In the genomic region with DNA sequence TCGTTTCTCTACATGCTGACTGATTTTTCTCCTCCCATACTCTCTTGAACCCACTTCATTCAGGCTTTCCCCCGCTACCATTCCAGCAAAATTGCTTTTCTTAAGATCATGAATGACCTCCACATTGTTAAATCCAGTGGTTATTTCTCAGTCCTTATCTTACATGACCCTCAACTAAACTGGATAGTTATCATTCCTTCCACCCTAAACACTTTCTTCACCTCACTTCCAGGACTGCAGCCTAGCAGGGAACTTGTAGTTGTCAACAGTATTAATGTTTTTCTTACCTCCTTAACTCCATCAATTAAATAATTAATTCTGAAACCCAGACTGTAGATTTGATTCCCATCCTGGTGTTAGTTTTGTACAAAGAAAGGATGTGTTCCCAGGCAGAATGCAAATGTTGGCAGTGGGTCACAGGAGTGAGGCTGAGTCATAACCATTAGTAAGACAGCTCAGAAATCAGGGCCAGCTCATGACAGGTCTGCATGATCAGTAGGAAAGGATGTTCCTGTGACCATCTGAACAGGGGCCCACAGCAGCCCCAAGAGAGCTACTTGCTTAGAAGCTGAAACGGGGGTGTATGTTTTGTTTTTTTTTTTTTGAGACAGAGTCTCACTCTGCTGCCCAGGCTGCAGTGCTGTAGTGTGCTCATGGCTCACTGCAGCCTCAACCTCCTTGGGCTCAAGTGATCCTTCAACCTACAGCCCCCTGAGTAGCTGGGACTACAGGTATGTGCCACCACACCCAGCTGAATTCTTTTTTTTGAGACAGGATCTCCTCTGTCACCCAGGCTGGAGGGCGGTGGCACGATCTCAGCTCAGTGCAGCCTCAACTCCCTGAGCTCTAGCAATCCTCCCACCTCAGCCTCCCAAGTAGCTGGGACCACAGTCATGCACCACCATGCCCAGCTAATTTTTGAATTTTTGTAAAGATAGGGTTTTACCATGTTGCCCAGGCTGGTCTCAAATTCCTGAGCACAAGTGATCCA, we compare ENCODE assay signal across 8 cellular contexts. TPM values are rescaled to one million over a fixed set of nuclear protein-coding genes. Genes with fewer than 3 reads are reported as not detected.
A peak's percentile ranks its signal among the peaks of the same experiment; 100 is the strongest.
DNase-seq lines count a peak whose midpoint lies in the region; ATAC-seq, FAIRE-seq and TF ChIP-seq lines count a peak whose summit lies in the region.

No MANE protein-coding gene starts in this region.

- H3K79me2 ChIP-seq in keratinocyte (ENCODE audit: control insufficient read depth, insufficient read depth, low read length) = no peaks in the 10 kb centered on the region

- no peaks in the 10 kb centered on the region for H4K20me1 ChIP-seq in keratinocyte (ENCODE audit: control insufficient read depth, extremely low read depth, insufficient read depth, low read length)

- peak; percentile 71 for FAIRE-seq in keratinocyte (lab: Jason Lieb, UNC)

- H3K36me3 ChIP-seq in SJCRH30 (no peaks in the 10 kb centered on the region), keratinocyte (ENCODE audit: control insufficient read depth in 2 of 2, extremely low read depth in 1 of 2, insufficient read depth in 2 of 2, low read length in 2 of 2) (no peaks in the 10 kb centered on the region)

- H3K27ac ChIP-seq in SJCRH30 (no peak overlapping the region), keratinocyte (ENCODE audit: control insufficient read depth, insufficient read depth, low read length) (peak overlapping the region; percentile 63)

- no peaks in the 10 kb centered on the region for H3K27me3 ChIP-seq in SJCRH30
- no peaks in the 10 kb centered on the region for H3K27me3 ChIP-seq in keratinocyte (ENCODE audit: control insufficient read depth, extremely low read depth, insufficient read depth, low read length)

- no peak overlapping the region for H3K4me3 ChIP-seq in SJCRH30
- no peak overlapping the region for H3K4me3 ChIP-seq in keratinocyte (ENCODE audit: control insufficient read depth in 2 of 3, extremely low read depth in 1 of 3, insufficient read depth in 2 of 3, low read depth in 1 of 3, low read length in 3 of 3)

- dilution Hi-C loops in keratinocyte (cut with MboI; ENCODE audit: extremely low pct_ligation_motif_present, low sequenced_read_pairs) = no loop called here

- in situ Hi-C loops in G401 (cut with HindIII; ENCODE audit: low sequenced_read_pairs) = no loop called here

- H3K4me1 ChIP-seq in SJCRH30 = peaks cover 14% of the 10 kb centered on the region
- peaks cover 29% of the 10 kb centered on the region for H3K4me1 ChIP-seq in keratinocyte (ENCODE audit: control insufficient read depth, extremely low read depth, insufficient read depth, low read length)

- DNase-seq in AG20443 (ENCODE audit: low spot score) = peak; percentile 86
- peak; percentile 49 to 62 for DNase-seq in SJCRH30
- no peak for DNase-seq in keratinocyte (ENCODE audit: low read depth, low spot score)
- no peak for DNase-seq in G401 (ENCODE audit: low spot score)
- DNase-seq in cerebellum (ENCODE audit: low spot score) = no peak
- no peak for DNase-seq in activated CD4-positive, alpha-beta T cell treated with anti-CD3 and anti-CD28 coated beads for 1 hour

- peak overlapping the region; percentile 34 for H3K4me2 ChIP-seq in keratinocyte (ENCODE audit: control insufficient read depth, extremely low read depth, insufficient read depth, low read depth, low read length)

- TF ChIP-seq CTCF in keratinocyte (optimal IDR thresholded peaks at IDR 0.05 in 1 of 3, IDR thresholded peaks at IDR 0.05 in 1 of 3, conservative IDR thresholded peaks at IDR 0.05 in 1 of 3; ENCODE audit: extremely low read depth in 1 of 3, insufficient read depth in 2 of 3, low read length in 3 of 3) = no peak

- ATAC-seq in GM18909 (IDR thresholded peaks at IDR 0.05; ENCODE audit: poor library complexity, unreplicated experiment) = peak; percentile 73
- peak; percentile 77 for ATAC-seq in HG03064 (IDR thresholded peaks at IDR 0.05; ENCODE audit: low read depth, unreplicated experiment)

- H3K9ac ChIP-seq in keratinocyte (ENCODE audit: control insufficient read depth, extremely low read depth, insufficient read depth, low read length) = peak overlapping the region; percentile 45

- H3K9me1 ChIP-seq in keratinocyte (ENCODE audit: control insufficient read depth, extremely low read depth, insufficient read depth, low read length) = no peaks in the 10 kb centered on the region

- H3K9me3 ChIP-seq in SJCRH30 (replicated peaks) = no peaks in the 10 kb centered on the region
- H3K9me3 ChIP-seq in keratinocyte (ENCODE audit: control insufficient read depth, low read depth, low read length) = no peaks in the 10 kb centered on the region

- no peak overlapping the region for H2AFZ ChIP-seq in keratinocyte (ENCODE audit: control insufficient read depth, low read length)

RNA-seq across cellular contexts. Expression of gene BCL2L10, which starts 9.1 kb away (rescaled TPM):
- total RNA-seq in SJCRH30 (2014; rRNA removed; shearing (Covaris generic)) = 0.38 and 0.51 TPM in 2 replicates
- 0.39 to 0.72 TPM (median 0.64 TPM) in 3 replicates for polyA plus RNA-seq in keratinocyte
- polyA plus RNA-seq in keratinocyte (2011; ENCODE audit: low read depth) = 0.57 TPM
- polyA plus RNA-seq in keratinocyte (2011; cell fraction: cytosol; rRNA removed) = 0.79 and 0.90 TPM in 2 replicates
- 0.51 and 0.93 TPM in 2 replicates for polyA plus RNA-seq in keratinocyte (2011; cell fraction: nucleus; rRNA removed)
- polyA plus RNA-seq in keratinocyte (2012; ENCODE audit: low replicate concordance) = 0.38 and 0.44 TPM in 2 replicates
- polyA minus RNA-seq in keratinocyte = 0.23 TPM in 1 of 3 replicates, not detected in the others
- polyA minus RNA-seq in keratinocyte (2011; cell fraction: cytosol; rRNA and poly(A)+ RNA removed) = not detected
- polyA minus RNA-seq in keratinocyte (2011; cell fraction: nucleus; rRNA and poly(A)+ RNA removed) = not detected in 2 replicates
- not detected in 2 replicates for total RNA-seq in G401 (2014; rRNA removed; shearing (Covaris generic))
- total RNA-seq in cerebellum = 0.36 TPM

Comparison
In these comparisons a context has a peak if more than half of its experiments do, and no peak if none do; other contexts are left out.
1. DNase-seq: peak in AG20443 (single experiment) and SJCRH30 (2 of 2); none in keratinocyte (single experiment), G401 (single experiment), cerebellum (single experiment) and activated CD4-positive, alpha-beta T cell treated with anti-CD3 and anti-CD28 coated beads for 1 hour (single experiment).